In genomic region chr6:28981391-28981832, GRCh38 we compare ENCODE assay signal across 1 cellular context.
TF ChIP-seq lines count a peak whose summit lies in the region.

No MANE protein-coding gene starts in this region.

TF ChIP-seq in HEK293, 187 proteins besides CTCF, POLR2A, EP300 and RAD21 (continued from another document):
- TF ChIP-seq KLF10 (tag by site-specific recombination; IDR thresholded peaks at IDR 0.05): no peak
- no peak for TF ChIP-seq ZNF629 (tag by site-specific recombination; IDR thresholded peaks at IDR 0.05)
- 0 out of 2 replicates have a peak, but pooled peaks have one; percentile 11 for TF ChIP-seq ZBTB8A (tag by site-specific recombination; IDR thresholded peaks at IDR 0.05)
- peak; percentile 44; the same call in 1 of the 2 replicates for TF ChIP-seq ZNF184 (tag by site-specific recombination; IDR thresholded peaks at IDR 0.05)
- TF ChIP-seq, protein P1, sequence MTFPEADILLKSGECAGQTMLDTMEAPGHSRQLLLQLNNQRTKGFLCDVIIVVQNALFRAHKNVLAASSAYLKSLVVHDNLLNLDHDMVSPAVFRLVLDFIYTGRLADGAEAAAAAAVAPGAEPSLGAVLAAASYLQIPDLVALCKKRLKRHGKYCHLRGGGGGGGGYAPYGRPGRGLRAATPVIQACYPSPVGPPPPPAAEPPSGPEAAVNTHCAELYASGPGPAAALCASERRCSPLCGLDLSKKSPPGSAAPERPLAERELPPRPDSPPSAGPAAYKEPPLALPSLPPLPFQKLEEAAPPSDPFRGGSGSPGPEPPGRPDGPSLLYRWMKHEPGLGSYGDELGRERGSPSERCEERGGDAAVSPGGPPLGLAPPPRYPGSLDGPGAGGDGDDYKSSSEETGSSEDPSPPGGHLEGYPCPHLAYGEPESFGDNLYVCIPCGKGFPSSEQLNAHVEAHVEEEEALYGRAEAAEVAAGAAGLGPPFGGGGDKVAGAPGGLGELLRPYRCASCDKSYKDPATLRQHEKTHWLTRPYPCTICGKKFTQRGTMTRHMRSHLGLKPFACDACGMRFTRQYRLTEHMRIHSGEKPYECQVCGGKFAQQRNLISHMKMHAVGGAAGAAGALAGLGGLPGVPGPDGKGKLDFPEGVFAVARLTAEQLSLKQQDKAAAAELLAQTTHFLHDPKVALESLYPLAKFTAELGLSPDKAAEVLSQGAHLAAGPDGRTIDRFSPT (tag by site-specific recombination; IDR thresholded peaks at IDR 0.05): no peak
- TF ChIP-seq ZNF398 (tag by site-specific recombination; IDR thresholded peaks at IDR 0.05): no peak
- peak; percentile 72; the same call in 1 of the 2 replicates for TF ChIP-seq ZNF362 (tag by site-specific recombination; IDR thresholded peaks at IDR 0.05)
- no peak for TF ChIP-seq KLF1 (tag by site-specific recombination; IDR thresholded peaks at IDR 0.05)
- TF ChIP-seq ZNF660 (tag by site-specific recombination; IDR thresholded peaks at IDR 0.05): peak; percentile 75
- TF ChIP-seq ZNF776 (tag by site-specific recombination; IDR thresholded peaks at IDR 0.05; ENCODE audit: borderline replicate concordance): no peak
- no peak for TF ChIP-seq ZNF133 (tag by site-specific recombination; IDR thresholded peaks at IDR 0.05)
- TF ChIP-seq ZNF701 (tag by site-specific recombination; IDR thresholded peaks at IDR 0.05): no peak
- TF ChIP-seq ZNF24 (tag by site-specific recombination; IDR thresholded peaks at IDR 0.05): no peak
